ENCODE assay signal across 8 cellular contexts in the genomic region with DNA sequence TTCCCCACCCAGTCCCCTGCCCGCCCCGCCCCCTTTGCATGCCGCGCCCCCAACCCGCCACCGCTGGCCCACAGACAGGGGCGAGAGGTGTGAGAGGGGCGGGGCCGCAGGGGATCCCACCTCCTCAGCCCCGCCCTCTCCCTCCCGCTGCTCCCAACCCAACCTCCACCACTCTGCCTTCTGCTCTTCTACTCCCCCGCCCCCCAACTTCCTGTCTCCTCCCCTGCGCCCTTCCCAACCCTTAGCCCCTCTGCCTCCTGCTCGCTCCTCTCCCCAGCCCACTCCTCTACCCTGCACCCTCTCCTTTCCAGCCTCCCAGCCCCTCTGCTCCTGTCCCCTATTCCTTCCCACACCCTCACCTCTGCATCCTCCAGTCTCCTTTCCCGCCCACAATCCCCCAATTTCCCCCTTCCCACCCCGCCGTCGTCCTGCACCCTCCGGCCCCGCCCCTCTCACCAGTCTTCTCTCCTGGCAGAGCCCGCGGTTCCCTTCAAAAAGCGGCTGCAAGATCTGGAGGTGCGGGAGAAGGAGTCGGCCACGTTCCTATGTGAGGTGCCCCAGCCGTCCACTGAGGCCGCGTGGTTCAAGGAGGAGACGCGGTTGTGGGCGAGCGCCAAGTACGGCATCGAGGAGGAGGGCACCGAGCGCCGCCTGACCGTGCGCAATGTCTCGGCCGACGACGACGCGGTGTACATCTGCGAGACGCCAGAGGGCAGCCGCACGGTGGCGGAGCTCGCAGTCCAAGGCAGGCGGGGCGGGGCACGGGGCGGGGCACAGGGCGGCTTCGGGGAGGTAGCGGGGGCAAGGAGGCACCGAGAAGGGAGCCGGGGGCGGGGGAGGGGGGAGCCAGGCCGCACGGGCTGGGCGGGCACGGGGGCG. TPM values are rescaled to one million over a fixed set of nuclear protein-coding genes. Genes with fewer than 3 reads are reported as not detected.
A peak's percentile ranks its signal among the peaks of the same experiment; 100 is the strongest.
DNase-seq lines count a peak whose midpoint lies in the region; ATAC-seq, FAIRE-seq and TF ChIP-seq lines count a peak whose summit lies in the region.

No MANE protein-coding gene starts in this region.

- H3K27ac Mint-ChIP-seq in osteocyte (ENCODE audit: unreplicated experiment): peak overlapping the region; percentile 64

- no peak overlapping the region for H3K27ac ChIP-seq in thoracic aorta

- H3K4me1 Mint-ChIP-seq in osteocyte (ENCODE audit: unreplicated experiment): peaks cover 4% of the 10 kb centered on the region

- no peaks in the 10 kb centered on the region for H3K36me3 Mint-ChIP-seq in osteocyte (ENCODE audit: unreplicated experiment)

- H3K4me3 ChIP-seq in LNCaP clone FGC (ENCODE audit: low read depth, low read length): peak overlapping the region; percentile 57
- H3K4me3 ChIP-seq in thoracic aorta: peak overlapping the region; percentile 85

- no peaks in the 10 kb centered on the region for H3K36me3 ChIP-seq in thoracic aorta

- TF ChIP-seq CTCF in LNCaP clone FGC (IDR thresholded peaks at IDR 0.05; ENCODE audit: control insufficient read depth, extremely low read depth, insufficient read depth) (peak; percentile 94), osteocyte (IDR thresholded peaks at IDR 0.05) (peak; percentile 60), thoracic aorta (IDR thresholded peaks at IDR 0.05) (peak; percentile 57)

- peak; percentile 59 for TF ChIP-seq POLR2A in H54 (IDR thresholded peaks at IDR 0.05; ENCODE audit: low read depth, low read length)

- H3K4me1 ChIP-seq in thoracic aorta (ENCODE audit: control insufficient read depth in 1 of 2, low read depth in 2 of 2): peaks cover 4 to 5% of the 10 kb centered on the region in 2 donors

- FAIRE-seq in H54 (lab: Jason Lieb, UNC): no peak

- H3K27me3 Mint-ChIP-seq in osteocyte (ENCODE audit: unreplicated experiment): no peaks in the 10 kb centered on the region

- H3K27me3 ChIP-seq in thoracic aorta (replicated peaks; ENCODE audit: insufficient read depth): no peaks in the 10 kb centered on the region

- no peaks in the 10 kb centered on the region for H3K9me3 Mint-ChIP-seq in osteocyte (ENCODE audit: unreplicated experiment)

- ATAC-seq in thoracic aorta (ENCODE audit: insufficient number of reproducible peaks, low FRiP score, low read depth): peak; percentile 42

- DNase-seq in Daoy (ENCODE audit: low read depth): peak; percentile 92
- DNase-seq in H54 (ENCODE audit: insufficient read length, low spot score): peak; percentile 97
- peak; percentile 62 for DNase-seq in LNCaP clone FGC (ENCODE audit: low read depth)
- DNase-seq in SIG-M5 treated with dmso at 0.1 percent for 504 hours (lab: John Stamatoyannopoulos, UW; ENCODE audit: unreplicated experiment): peak; percentile 83
- peak; percentile 53 to 93 (median 80) for DNase-seq in activated naive CD4-positive, alpha-beta T cell (lab: John Stamatoyannopoulos, UW)
- DNase-seq in glomerular visceral epithelial cell (ENCODE audit: extremely low spot score): peak; percentile 89
- peak; percentile 92 for DNase-seq in osteocyte (ENCODE audit: extremely low spot score, unreplicated experiment)
- peak; percentile 34 for DNase-seq in thoracic aorta (ENCODE audit: low spot score)

- peak overlapping the region; percentile 81 for H3K4me3 Mint-ChIP-seq in osteocyte (ENCODE audit: unreplicated experiment)

- no peaks in the 10 kb centered on the region for H3K9me3 ChIP-seq in thoracic aorta

RNA-seq across cellular contexts. Expression of gene OBSCN, which starts 5.4 kb away (rescaled TPM):
- total RNA-seq in Daoy (2014; rRNA removed; shearing (Covaris generic)): 2.2 and 4.1 TPM in 2 replicates
- 15.2 and 16.1 TPM in 2 replicates for total RNA-seq in osteocyte
- total RNA-seq in thoracic aorta: 10 to 100 TPM; 22.3 to 40.2 TPM

RNA-seq across cellular contexts. Expression of gene IBA57, which starts 47.6 kb away (rescaled TPM):
- total RNA-seq in Daoy (2014; rRNA removed; shearing (Covaris generic)): 3.5 and 5.1 TPM in 2 replicates
- total RNA-seq in osteocyte: 8.1 TPM in 2 replicates
- 10 to 100 TPM in 1 of 2 donors, 1 to 10 TPM in 1; 3.5 to 12.2 TPM for total RNA-seq in thoracic aorta

Comparison
In these comparisons a context has a peak if more than half of its experiments do, and no peak if none do; other contexts are left out.
1. DNase-seq: peak in every context shown above with its lines; median percentile 97 in H54; 92 in Daoy; 92 in osteocyte; 89 in glomerular visceral epithelial cell; 83 in SIG-M5 treated with dmso at 0.1 percent for 504 hours; 80 in activated naive CD4-positive, alpha-beta T cell; 62 in LNCaP clone FGC; 34 in thoracic aorta.